1 cellular context compared by ENCODE assay signal in the genomic region with DNA sequence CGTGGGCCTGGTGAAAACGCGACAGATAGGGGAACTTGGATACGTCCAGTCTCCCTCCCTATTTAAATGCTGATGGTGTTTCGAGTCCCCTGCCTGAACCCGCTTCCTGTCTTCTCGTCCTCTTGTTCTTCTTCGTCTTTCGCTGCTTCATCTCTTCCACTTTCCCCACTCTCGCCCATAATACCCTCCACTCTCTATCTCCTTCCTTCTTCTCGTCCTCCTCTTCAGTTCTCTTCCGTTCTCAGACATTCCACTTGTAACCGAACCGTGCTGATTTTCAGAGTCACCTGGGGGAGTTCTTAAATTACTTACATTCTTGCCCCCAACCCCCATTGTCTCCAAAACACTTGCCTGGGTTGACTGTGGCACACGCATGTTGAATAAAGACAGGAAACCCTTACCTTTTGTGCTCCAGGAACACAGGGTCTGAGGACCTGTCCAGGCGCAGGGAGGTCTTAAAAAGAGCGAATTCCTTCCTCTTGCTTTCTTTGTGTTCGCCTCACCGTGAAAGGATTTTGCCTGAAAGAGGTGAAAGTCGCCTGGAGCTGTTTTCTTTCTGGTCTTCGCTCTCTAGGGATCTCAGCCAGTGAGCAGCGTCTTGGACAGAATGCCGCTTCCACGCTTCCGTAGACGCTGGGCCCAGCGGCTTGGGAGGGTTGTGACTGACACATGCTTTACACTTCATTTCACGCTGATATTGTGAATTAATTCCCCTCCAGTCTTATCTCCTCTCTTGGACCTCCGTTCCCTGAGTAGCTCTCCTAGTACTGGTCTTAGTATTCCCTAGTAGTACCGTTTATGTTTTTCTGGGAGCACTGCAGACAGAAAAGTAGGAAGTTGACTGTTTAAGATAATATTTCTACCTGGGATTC.
TF ChIP-seq lines count a peak whose summit lies in the region.

No MANE protein-coding gene starts in this region.

TF ChIP-seq in K562, 482 proteins besides CTCF, POLR2A, EP300 and RAD21 (continued from another document and continues in another):
- TF ChIP-seq, protein P1, sequence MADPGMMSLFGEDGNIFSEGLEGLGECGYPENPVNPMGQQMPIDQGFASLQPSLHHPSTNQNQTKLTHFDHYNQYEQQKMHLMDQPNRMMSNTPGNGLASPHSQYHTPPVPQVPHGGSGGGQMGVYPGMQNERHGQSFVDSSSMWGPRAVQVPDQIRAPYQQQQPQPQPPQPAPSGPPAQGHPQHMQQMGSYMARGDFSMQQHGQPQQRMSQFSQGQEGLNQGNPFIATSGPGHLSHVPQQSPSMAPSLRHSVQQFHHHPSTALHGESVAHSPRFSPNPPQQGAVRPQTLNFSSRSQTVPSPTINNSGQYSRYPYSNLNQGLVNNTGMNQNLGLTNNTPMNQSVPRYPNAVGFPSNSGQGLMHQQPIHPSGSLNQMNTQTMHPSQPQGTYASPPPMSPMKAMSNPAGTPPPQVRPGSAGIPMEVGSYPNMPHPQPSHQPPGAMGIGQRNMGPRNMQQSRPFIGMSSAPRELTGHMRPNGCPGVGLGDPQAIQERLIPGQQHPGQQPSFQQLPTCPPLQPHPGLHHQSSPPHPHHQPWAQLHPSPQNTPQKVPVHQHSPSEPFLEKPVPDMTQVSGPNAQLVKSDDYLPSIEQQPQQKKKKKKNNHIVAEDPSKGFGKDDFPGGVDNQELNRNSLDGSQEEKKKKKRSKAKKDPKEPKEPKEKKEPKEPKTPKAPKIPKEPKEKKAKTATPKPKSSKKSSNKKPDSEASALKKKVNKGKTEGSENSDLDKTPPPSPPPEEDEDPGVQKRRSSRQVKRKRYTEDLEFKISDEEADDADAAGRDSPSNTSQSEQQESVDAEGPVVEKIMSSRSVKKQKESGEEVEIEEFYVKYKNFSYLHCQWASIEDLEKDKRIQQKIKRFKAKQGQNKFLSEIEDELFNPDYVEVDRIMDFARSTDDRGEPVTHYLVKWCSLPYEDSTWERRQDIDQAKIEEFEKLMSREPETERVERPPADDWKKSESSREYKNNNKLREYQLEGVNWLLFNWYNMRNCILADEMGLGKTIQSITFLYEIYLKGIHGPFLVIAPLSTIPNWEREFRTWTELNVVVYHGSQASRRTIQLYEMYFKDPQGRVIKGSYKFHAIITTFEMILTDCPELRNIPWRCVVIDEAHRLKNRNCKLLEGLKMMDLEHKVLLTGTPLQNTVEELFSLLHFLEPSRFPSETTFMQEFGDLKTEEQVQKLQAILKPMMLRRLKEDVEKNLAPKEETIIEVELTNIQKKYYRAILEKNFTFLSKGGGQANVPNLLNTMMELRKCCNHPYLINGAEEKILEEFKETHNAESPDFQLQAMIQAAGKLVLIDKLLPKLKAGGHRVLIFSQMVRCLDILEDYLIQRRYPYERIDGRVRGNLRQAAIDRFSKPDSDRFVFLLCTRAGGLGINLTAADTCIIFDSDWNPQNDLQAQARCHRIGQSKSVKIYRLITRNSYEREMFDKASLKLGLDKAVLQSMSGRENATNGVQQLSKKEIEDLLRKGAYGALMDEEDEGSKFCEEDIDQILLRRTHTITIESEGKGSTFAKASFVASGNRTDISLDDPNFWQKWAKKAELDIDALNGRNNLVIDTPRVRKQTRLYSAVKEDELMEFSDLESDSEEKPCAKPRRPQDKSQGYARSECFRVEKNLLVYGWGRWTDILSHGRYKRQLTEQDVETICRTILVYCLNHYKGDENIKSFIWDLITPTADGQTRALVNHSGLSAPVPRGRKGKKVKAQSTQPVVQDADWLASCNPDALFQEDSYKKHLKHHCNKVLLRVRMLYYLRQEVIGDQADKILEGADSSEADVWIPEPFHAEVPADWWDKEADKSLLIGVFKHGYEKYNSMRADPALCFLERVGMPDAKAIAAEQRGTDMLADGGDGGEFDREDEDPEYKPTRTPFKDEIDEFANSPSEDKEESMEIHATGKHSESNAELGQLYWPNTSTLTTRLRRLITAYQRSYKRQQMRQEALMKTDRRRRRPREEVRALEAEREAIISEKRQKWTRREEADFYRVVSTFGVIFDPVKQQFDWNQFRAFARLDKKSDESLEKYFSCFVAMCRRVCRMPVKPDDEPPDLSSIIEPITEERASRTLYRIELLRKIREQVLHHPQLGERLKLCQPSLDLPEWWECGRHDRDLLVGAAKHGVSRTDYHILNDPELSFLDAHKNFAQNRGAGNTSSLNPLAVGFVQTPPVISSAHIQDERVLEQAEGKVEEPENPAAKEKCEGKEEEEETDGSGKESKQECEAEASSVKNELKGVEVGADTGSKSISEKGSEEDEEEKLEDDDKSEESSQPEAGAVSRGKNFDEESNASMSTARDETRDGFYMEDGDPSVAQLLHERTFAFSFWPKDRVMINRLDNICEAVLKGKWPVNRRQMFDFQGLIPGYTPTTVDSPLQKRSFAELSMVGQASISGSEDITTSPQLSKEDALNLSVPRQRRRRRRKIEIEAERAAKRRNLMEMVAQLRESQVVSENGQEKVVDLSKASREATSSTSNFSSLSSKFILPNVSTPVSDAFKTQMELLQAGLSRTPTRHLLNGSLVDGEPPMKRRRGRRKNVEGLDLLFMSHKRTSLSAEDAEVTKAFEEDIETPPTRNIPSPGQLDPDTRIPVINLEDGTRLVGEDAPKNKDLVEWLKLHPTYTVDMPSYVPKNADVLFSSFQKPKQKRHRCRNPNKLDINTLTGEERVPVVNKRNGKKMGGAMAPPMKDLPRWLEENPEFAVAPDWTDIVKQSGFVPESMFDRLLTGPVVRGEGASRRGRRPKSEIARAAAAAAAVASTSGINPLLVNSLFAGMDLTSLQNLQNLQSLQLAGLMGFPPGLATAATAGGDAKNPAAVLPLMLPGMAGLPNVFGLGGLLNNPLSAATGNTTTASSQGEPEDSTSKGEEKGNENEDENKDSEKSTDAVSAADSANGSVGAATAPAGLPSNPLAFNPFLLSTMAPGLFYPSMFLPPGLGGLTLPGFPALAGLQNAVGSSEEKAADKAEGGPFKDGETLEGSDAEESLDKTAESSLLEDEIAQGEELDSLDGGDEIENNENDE (IDR thresholded peaks at IDR 0.05; ENCODE audit: low read depth, low read length), result no peak
- no peak for TF ChIP-seq TFAM (CRISPR knock-in tag; conservative IDR thresholded peaks at IDR 0.05)
- TF ChIP-seq RBBP5 (IDR thresholded peaks at IDR 0.05; ENCODE audit: borderline replicate concordance, insufficient read depth, low read length, poor library complexity, severe bottlenecking), result peak; percentile 65
- TF ChIP-seq, protein P2, sequence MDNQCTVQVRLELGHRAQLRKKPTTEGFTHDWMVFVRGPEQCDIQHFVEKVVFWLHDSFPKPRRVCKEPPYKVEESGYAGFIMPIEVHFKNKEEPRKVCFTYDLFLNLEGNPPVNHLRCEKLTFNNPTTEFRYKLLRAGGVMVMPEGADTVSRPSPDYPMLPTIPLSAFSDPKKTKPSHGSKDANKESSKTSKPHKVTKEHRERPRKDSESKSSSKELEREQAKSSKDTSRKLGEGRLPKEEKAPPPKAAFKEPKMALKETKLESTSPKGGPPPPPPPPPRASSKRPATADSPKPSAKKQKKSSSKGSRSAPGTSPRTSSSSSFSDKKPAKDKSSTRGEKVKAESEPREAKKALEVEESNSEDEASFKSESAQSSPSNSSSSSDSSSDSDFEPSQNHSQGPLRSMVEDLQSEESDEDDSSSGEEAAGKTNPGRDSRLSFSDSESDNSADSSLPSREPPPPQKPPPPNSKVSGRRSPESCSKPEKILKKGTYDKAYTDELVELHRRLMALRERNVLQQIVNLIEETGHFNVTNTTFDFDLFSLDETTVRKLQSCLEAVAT (IDR thresholded peaks at IDR 0.05), result peak; percentile 89 to 90
- TF ChIP-seq SMAD2 (IDR thresholded peaks at IDR 0.05; ENCODE audit: low read depth, low read length), result no peak
- no peak for TF ChIP-seq CCNT2 (IDR thresholded peaks at IDR 0.05; ENCODE audit: borderline replicate concordance, extremely low read depth, insufficient read length, low read depth, low read length)
- TF ChIP-seq, protein P3, sequence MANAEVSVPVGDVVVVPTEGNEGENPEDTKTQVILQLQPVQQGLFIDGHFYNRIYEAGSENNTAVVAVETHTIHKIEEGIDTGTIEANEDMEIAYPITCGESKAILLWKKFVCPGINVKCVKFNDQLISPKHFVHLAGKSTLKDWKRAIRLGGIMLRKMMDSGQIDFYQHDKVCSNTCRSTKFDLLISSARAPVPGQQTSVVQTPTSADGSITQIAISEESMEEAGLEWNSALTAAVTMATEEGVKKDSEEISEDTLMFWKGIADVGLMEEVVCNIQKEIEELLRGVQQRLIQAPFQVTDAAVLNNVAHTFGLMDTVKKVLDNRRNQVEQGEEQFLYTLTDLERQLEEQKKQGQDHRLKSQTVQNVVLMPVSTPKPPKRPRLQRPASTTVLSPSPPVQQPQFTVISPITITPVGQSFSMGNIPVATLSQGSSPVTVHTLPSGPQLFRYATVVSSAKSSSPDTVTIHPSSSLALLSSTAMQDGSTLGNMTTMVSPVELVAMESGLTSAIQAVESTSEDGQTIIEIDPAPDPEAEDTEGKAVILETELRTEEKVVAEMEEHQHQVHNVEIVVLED (CRISPR knock-in tag; IDR thresholded peaks at IDR 0.05), result no peak
- 0 out of 2 replicates have a peak, but pooled peaks have one; percentile 38 for TF ChIP-seq E2F3 (CRISPR knock-in tag; IDR thresholded peaks at IDR 0.05)
- no peak for TF ChIP-seq SMAD4 (CRISPR knock-in tag; conservative IDR thresholded peaks at IDR 0.05)
- TF ChIP-seq CREBBP (IDR thresholded peaks at IDR 0.05; ENCODE audit: low read depth, low read length), result no peak
- TF ChIP-seq, protein P4, sequence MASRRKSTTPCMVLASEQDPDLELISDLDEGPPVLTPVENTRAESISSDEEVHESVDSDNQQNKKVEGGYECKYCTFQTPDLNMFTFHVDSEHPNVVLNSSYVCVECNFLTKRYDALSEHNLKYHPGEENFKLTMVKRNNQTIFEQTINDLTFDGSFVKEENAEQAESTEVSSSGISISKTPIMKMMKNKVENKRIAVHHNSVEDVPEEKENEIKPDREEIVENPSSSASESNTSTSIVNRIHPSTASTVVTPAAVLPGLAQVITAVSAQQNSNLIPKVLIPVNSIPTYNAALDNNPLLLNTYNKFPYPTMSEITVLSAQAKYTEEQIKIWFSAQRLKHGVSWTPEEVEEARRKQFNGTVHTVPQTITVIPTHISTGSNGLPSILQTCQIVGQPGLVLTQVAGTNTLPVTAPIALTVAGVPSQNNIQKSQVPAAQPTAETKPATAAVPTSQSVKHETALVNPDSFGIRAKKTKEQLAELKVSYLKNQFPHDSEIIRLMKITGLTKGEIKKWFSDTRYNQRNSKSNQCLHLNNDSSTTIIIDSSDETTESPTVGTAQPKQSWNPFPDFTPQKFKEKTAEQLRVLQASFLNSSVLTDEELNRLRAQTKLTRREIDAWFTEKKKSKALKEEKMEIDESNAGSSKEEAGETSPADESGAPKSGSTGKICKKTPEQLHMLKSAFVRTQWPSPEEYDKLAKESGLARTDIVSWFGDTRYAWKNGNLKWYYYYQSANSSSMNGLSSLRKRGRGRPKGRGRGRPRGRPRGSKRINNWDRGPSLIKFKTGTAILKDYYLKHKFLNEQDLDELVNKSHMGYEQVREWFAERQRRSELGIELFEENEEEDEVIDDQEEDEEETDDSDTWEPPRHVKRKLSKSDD (conservative IDR thresholded peaks at IDR 0.05; ENCODE audit: low read length), result no peak
- no peak for TF ChIP-seq ZNF174 (CRISPR knock-in tag; IDR thresholded peaks at IDR 0.05)
- TF ChIP-seq TAF7 (tag; IDR thresholded peaks at IDR 0.05), result no peak
- TF ChIP-seq, protein P5, sequence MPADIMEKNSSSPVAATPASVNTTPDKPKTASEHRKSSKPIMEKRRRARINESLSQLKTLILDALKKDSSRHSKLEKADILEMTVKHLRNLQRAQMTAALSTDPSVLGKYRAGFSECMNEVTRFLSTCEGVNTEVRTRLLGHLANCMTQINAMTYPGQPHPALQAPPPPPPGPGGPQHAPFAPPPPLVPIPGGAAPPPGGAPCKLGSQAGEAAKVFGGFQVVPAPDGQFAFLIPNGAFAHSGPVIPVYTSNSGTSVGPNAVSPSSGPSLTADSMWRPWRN (IDR thresholded peaks at IDR 0.05; ENCODE audit: low read depth), result 0 out of 2 replicates have a peak, but pooled peaks have one; percentile 20
- TF ChIP-seq, protein P6, sequence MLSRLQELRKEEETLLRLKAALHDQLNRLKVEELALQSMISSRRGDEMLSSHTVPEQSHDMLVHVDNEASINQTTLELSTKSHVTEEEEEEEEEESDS (CRISPR knock-in tag; IDR thresholded peaks at IDR 0.05), result no peak
- TF ChIP-seq ELF1 (tag; IDR thresholded peaks at IDR 0.05), result no peak; the same call in none of the 2 replicates
- TF ChIP-seq, protein P7, sequence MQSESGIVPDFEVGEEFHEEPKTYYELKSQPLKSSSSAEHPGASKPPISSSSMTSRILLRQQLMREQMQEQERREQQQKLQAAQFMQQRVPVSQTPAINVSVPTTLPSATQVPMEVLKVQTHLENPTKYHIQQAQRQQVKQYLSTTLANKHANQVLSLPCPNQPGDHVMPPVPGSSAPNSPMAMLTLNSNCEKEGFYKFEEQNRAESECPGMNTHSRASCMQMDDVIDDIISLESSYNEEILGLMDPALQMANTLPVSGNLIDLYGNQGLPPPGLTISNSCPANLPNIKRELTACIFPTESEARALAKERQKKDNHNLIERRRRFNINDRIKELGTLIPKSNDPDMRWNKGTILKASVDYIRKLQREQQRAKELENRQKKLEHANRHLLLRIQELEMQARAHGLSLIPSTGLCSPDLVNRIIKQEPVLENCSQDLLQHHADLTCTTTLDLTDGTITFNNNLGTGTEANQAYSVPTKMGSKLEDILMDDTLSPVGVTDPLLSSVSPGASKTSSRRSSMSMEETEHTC (IDR thresholded peaks at IDR 0.05), result no peak
- no peak for TF ChIP-seq DIDO1 (tag; IDR thresholded peaks at IDR 0.05; ENCODE audit: low read depth)
- TF ChIP-seq, protein P8, sequence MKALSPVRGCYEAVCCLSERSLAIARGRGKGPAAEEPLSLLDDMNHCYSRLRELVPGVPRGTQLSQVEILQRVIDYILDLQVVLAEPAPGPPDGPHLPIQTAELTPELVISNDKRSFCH (CRISPR knock-in tag; IDR thresholded peaks at IDR 0.05), result no peak
- TF ChIP-seq, protein P8 (tag; IDR thresholded peaks at IDR 0.05), result no peak
- no peak for TF ChIP-seq ZNF354B (CRISPR knock-in tag; IDR thresholded peaks at IDR 0.05)
- TF ChIP-seq, protein P9, sequence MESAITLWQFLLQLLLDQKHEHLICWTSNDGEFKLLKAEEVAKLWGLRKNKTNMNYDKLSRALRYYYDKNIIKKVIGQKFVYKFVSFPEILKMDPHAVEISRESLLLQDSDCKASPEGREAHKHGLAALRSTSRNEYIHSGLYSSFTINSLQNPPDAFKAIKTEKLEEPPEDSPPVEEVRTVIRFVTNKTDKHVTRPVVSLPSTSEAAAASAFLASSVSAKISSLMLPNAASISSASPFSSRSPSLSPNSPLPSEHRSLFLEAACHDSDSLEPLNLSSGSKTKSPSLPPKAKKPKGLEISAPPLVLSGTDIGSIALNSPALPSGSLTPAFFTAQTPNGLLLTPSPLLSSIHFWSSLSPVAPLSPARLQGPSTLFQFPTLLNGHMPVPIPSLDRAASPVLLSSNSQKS (CRISPR knock-in tag; IDR thresholded peaks at IDR 0.05), result no peak
